ENCODE assay signal across 1 cellular context in the genomic region with DNA sequence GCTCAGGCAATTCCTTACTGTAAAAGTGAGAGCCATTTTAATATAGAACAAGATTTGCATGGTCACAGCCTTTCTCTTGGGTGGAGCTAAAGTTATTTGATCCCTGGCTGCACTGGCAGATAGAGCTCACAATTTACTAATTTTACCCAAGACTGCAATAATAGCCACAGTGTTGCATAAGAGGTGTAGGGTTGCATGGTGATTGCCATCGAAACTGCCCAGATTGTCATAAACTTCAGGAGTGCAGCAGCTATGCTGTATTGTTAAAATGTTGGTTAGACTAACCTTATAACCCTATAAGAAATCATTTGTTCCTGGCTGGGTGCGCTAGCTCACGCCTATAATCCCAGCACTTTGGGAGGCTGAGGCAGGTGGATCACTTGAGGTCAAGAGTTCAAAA.
TF ChIP-seq lines count a peak whose summit lies in the region.

No MANE protein-coding gene starts in this region.

TF ChIP-seq in HepG2, 621 proteins besides CTCF, POLR2A, EP300 and RAD21 (continued from another document):
- TF ChIP-seq, protein P1, sequence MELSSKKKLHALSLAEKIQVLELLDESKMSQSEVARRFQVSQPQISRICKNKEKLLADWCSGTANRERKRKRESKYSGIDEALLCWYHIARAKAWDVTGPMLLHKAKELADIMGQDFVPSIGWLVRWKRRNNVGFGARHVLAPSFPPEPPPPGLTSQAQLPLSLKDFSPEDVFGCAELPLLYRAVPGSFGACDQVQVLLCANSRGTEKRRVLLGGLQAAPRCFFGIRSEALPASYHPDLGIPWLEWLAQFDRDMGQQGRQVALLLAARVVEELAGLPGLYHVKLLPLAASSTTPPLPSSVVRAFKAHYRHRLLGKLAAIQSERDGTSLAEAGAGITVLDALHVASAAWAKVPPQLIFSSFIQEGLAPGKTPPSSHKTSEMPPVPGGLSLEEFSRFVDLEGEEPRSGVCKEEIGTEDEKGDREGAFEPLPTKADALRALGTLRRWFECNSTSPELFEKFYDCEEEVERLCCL (CRISPR knock-in tag; IDR thresholded peaks at IDR 0.05; ENCODE audit: borderline replicate concordance) = no peak
- TF ChIP-seq ZNF766 (CRISPR knock-in tag; IDR thresholded peaks at IDR 0.05; ENCODE audit: borderline replicate concordance) (no peak), ZNF296 (CRISPR knock-in tag; conservative IDR thresholded peaks at IDR 0.05) (no peak), DNMT3B (CRISPR knock-in tag; conservative IDR thresholded peaks at IDR 0.05) (no peak), CREM (IDR thresholded peaks at IDR 0.05) (no peak), CREM (CRISPR knock-in tag; IDR thresholded peaks at IDR 0.05) (no peak), TARDBP (CRISPR knock-in tag; IDR thresholded peaks at IDR 0.05) (no peak)
- TF ChIP-seq, protein P2, sequence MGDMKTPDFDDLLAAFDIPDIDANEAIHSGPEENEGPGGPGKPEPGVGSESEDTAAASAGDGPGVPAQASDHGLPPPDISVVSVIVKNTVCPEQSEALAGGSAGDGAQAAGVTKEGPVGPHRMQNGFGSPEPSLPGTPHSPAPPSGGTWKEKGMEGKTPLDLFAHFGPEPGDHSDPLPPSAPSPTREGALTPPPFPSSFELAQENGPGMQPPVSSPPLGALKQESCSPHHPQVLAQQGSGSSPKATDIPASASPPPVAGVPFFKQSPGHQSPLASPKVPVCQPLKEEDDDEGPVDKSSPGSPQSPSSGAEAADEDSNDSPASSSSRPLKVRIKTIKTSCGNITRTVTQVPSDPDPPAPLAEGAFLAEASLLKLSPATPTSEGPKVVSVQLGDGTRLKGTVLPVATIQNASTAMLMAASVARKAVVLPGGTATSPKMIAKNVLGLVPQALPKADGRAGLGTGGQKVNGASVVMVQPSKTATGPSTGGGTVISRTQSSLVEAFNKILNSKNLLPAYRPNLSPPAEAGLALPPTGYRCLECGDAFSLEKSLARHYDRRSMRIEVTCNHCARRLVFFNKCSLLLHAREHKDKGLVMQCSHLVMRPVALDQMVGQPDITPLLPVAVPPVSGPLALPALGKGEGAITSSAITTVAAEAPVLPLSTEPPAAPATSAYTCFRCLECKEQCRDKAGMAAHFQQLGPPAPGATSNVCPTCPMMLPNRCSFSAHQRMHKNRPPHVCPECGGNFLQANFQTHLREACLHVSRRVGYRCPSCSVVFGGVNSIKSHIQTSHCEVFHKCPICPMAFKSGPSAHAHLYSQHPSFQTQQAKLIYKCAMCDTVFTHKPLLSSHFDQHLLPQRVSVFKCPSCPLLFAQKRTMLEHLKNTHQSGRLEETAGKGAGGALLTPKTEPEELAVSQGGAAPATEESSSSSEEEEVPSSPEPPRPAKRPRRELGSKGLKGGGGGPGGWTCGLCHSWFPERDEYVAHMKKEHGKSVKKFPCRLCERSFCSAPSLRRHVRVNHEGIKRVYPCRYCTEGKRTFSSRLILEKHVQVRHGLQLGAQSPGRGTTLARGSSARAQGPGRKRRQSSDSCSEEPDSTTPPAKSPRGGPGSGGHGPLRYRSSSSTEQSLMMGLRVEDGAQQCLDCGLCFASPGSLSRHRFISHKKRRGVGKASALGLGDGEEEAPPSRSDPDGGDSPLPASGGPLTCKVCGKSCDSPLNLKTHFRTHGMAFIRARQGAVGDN (CRISPR knock-in tag; IDR thresholded peaks at IDR 0.05) = no peak
- TF ChIP-seq, protein P3, sequence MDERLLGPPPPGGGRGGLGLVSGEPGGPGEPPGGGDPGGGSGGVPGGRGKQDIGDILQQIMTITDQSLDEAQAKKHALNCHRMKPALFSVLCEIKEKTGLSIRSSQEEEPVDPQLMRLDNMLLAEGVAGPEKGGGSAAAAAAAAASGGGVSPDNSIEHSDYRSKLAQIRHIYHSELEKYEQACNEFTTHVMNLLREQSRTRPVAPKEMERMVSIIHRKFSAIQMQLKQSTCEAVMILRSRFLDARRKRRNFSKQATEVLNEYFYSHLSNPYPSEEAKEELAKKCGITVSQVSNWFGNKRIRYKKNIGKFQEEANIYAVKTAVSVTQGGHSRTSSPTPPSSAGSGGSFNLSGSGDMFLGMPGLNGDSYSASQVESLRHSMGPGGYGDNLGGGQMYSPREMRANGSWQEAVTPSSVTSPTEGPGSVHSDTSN (CRISPR knock-in tag; IDR thresholded peaks at IDR 0.05) = no peak
